Comparison of ENCODE assay signal across 1 cellular context in the genomic region with DNA sequence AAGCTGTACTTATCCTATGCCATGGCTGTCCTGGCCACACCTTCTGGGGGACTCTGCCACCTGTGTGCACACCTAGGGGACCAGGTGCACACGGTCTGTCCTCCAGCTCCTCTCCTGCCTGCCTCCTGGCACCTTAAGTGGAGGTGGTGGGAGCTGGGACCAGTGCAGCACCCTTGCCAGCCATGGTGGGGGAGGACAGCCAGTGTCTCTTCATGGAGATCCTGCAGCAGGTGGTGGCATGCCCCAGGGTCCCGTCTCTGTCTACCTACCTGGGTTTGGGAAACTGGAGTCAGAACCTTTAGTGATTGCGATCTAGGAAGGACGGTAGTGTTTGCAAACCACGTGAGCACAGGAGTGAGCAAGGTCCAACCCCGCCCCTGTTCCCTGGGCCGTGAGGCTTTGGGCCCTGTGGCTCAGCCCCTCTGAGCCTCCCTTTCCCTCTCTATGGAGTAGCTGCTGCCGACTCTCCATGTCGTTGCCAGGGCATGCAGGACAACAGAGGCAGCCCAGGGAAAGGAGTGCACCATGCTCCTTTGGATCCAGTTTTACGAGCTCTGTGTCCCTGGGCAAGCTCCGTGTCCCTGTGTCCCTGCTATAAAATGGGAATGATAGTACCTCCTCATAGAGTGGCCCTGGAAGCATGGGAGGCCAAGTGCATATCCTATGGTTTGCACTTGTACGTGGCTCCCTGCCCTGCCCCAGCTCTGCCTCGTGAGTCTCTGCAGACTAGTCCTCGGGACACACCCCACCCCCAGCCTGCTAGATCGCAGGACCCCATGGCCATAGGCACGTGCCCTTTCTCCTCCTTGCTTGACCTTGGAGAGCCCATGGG.
A peak's percentile ranks its signal among the peaks of the same experiment; 100 is the strongest.
TF ChIP-seq lines count a peak whose summit lies in the region.

No MANE protein-coding gene starts in this region.

TF ChIP-seq in HepG2, 621 proteins besides CTCF, POLR2A, EP300 and RAD21 (continued from another document and continues in another):
- TF ChIP-seq, protein P1, sequence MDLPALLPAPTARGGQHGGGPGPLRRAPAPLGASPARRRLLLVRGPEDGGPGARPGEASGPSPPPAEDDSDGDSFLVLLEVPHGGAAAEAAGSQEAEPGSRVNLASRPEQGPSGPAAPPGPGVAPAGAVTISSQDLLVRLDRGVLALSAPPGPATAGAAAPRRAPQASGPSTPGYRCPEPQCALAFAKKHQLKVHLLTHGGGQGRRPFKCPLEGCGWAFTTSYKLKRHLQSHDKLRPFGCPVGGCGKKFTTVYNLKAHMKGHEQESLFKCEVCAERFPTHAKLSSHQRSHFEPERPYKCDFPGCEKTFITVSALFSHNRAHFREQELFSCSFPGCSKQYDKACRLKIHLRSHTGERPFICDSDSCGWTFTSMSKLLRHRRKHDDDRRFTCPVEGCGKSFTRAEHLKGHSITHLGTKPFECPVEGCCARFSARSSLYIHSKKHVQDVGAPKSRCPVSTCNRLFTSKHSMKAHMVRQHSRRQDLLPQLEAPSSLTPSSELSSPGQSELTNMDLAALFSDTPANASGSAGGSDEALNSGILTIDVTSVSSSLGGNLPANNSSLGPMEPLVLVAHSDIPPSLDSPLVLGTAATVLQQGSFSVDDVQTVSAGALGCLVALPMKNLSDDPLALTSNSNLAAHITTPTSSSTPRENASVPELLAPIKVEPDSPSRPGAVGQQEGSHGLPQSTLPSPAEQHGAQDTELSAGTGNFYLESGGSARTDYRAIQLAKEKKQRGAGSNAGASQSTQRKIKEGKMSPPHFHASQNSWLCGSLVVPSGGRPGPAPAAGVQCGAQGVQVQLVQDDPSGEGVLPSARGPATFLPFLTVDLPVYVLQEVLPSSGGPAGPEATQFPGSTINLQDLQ (CRISPR knock-in tag; IDR thresholded peaks at IDR 0.05): no peak
- TF ChIP-seq ARNT (IDR thresholded peaks at IDR 0.05) (no peak), ZNF841 (CRISPR knock-in tag; IDR thresholded peaks at IDR 0.05; ENCODE audit: borderline replicate concordance) (no peak), STAG1 (CRISPR knock-in tag; IDR thresholded peaks at IDR 0.05) (no peak), TAF15 (IDR thresholded peaks at IDR 0.05; ENCODE audit: low read depth, low read length, poor library complexity, severe bottlenecking) (no peak), MED13 (CRISPR knock-in tag; IDR thresholded peaks at IDR 0.05) (no peak), MIER3 (CRISPR knock-in tag; IDR thresholded peaks at IDR 0.05; ENCODE audit: borderline replicate concordance) (0 out of 2 replicates have a peak, but pooled peaks have one; percentile 17), FIP1L1 (IDR thresholded peaks at IDR 0.05; ENCODE audit: borderline replicate concordance, insufficient read depth, low read depth, low read length) (no peak), ZFP90 (CRISPR knock-in tag; IDR thresholded peaks at IDR 0.05; ENCODE audit: borderline replicate concordance) (no peak), ELF3 (CRISPR knock-in tag; IDR thresholded peaks at IDR 0.05) (peak; percentile 25; the same call in 1 of the 2 replicates), ETV5 (CRISPR knock-in tag; IDR thresholded peaks at IDR 0.05; ENCODE audit: borderline replicate concordance) (peak; percentile 44; the same call in 1 of the 2 replicates), ZBTB21 (CRISPR knock-in tag; IDR thresholded peaks at IDR 0.05) (no peak), HES4 (CRISPR knock-in tag; IDR thresholded peaks at IDR 0.05; ENCODE audit: borderline replicate concordance) (peak; percentile 48; the same call in 1 of the 2 replicates), XRCC5 (optimal IDR thresholded peaks at IDR 0.05; ENCODE audit: low read length) (peak; percentile 89), HCFC1 (IDR thresholded peaks at IDR 0.05; ENCODE audit: low read depth, low read length) (no peak), EZH2 (conservative IDR thresholded peaks at IDR 0.05; ENCODE audit: low read depth, low read length) (no peak), ATF7 (IDR thresholded peaks at IDR 0.05) (no peak), ATF7 (CRISPR knock-in tag; IDR thresholded peaks at IDR 0.05) (no peak), CBX5 (CRISPR knock-in tag; IDR thresholded peaks at IDR 0.05; ENCODE audit: borderline replicate concordance) (peak; percentile 36; the same call in 1 of the 2 replicates), ZNF788 (CRISPR knock-in tag; IDR thresholded peaks at IDR 0.05; ENCODE audit: borderline replicate concordance) (peak; percentile 43; the same call in 1 of the 2 replicates), ZNF331 (CRISPR knock-in tag; IDR thresholded peaks at IDR 0.05) (peak; percentile 81), EED (CRISPR knock-in tag; IDR thresholded peaks at IDR 0.05) (0 out of 2 replicates have a peak, but pooled peaks have one; percentile 21), FOXK2 (IDR thresholded peaks at IDR 0.05) (no peak), NFYB (CRISPR knock-in tag; IDR thresholded peaks at IDR 0.05) (no peak), TBL1XR1 (IDR thresholded peaks at IDR 0.05; ENCODE audit: borderline replicate concordance, low read length, partially characterized antibody) (no peak), RXRB (CRISPR knock-in tag; IDR thresholded peaks at IDR 0.05; ENCODE audit: borderline replicate concordance) (peak; percentile 29; the same call in 1 of the 2 replicates), MXD4 (CRISPR knock-in tag; IDR thresholded peaks at IDR 0.05) (no peak), ATM (IDR thresholded peaks at IDR 0.05; ENCODE audit: borderline replicate concordance) (no peak), NFE2 (CRISPR knock-in tag; IDR thresholded peaks at IDR 0.05) (no peak), ADNP (CRISPR knock-in tag; IDR thresholded peaks at IDR 0.05) (no peak), GABPB1 (CRISPR knock-in tag; IDR thresholded peaks at IDR 0.05) (peak; percentile 17; the same call in 1 of the 2 replicates), ZNF703 (CRISPR knock-in tag; IDR thresholded peaks at IDR 0.05; ENCODE audit: borderline replicate concordance) (no peak), KLF6 (CRISPR knock-in tag; IDR thresholded peaks at IDR 0.05) (no peak), TBP (CRISPR knock-in tag; IDR thresholded peaks at IDR 0.05) (no peak), ZBTB7A (CRISPR knock-in tag; IDR thresholded peaks at IDR 0.05) (peak; percentile 3; the same call in 1 of the 2 replicates), ATF1 (CRISPR knock-in tag; IDR thresholded peaks at IDR 0.05) (no peak), KLF11 (CRISPR knock-in tag; IDR thresholded peaks at IDR 0.05) (peak; percentile 35; the same call in 1 of the 2 replicates)
- TF ChIP-seq, protein P2, sequence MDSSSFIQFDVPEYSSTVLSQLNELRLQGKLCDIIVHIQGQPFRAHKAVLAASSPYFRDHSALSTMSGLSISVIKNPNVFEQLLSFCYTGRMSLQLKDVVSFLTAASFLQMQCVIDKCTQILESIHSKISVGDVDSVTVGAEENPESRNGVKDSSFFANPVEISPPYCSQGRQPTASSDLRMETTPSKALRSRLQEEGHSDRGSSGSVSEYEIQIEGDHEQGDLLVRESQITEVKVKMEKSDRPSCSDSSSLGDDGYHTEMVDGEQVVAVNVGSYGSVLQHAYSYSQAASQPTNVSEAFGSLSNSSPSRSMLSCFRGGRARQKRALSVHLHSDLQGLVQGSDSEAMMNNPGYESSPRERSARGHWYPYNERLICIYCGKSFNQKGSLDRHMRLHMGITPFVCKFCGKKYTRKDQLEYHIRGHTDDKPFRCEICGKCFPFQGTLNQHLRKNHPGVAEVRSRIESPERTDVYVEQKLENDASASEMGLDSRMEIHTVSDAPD (CRISPR knock-in tag; IDR thresholded peaks at IDR 0.05): no peak
- TF ChIP-seq, protein P3, sequence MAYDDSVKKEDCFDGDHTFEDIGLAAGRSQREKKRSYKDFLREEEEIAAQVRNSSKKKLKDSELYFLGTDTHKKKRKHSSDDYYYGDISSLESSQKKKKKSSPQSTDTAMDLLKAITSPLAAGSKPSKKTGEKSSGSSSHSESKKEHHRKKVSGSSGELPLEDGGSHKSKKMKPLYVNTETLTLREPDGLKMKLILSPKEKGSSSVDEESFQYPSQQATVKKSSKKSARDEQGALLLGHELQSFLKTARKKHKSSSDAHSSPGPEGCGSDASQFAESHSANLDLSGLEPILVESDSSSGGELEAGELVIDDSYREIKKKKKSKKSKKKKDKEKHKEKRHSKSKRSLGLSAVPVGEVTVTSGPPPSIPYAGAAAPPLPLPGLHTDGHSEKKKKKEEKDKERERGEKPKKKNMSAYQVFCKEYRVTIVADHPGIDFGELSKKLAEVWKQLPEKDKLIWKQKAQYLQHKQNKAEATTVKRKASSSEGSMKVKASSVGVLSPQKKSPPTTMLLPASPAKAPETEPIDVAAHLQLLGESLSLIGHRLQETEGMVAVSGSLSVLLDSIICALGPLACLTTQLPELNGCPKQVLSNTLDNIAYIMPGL (CRISPR knock-in tag; IDR thresholded peaks at IDR 0.05; ENCODE audit: borderline replicate concordance in 1 of 2, low read depth in 1 of 2): peak in 1 of 2 experiments; percentile 46; a peak in 1 of 4 replicates
- TF ChIP-seq, protein P4, sequence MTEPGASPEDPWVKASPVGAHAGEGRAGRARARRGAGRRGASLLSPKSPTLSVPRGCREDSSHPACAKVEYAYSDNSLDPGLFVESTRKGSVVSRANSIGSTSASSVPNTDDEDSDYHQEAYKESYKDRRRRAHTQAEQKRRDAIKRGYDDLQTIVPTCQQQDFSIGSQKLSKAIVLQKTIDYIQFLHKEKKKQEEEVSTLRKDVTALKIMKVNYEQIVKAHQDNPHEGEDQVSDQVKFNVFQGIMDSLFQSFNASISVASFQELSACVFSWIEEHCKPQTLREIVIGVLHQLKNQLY (CRISPR knock-in tag; IDR thresholded peaks at IDR 0.05): peak; percentile 92
- TF ChIP-seq, protein P5, sequence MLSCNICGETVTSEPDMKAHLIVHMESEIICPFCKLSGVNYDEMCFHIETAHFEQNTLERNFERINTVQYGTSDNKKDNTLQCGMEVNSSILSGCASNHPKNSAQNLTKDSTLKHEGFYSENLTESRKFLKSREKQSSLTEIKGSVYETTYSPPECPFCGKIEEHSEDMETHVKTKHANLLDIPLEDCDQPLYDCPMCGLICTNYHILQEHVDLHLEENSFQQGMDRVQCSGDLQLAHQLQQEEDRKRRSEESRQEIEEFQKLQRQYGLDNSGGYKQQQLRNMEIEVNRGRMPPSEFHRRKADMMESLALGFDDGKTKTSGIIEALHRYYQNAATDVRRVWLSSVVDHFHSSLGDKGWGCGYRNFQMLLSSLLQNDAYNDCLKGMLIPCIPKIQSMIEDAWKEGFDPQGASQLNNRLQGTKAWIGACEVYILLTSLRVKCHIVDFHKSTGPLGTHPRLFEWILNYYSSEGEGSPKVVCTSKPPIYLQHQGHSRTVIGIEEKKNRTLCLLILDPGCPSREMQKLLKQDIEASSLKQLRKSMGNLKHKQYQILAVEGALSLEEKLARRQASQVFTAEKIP (CRISPR knock-in tag; IDR thresholded peaks at IDR 0.05; ENCODE audit: borderline replicate concordance): no peak
- TF ChIP-seq, protein P6, sequence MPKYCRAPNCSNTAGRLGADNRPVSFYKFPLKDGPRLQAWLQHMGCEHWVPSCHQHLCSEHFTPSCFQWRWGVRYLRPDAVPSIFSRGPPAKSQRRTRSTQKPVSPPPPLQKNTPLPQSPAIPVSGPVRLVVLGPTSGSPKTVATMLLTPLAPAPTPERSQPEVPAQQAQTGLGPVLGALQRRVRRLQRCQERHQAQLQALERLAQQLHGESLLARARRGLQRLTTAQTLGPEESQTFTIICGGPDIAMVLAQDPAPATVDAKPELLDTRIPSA (CRISPR knock-in tag; IDR thresholded peaks at IDR 0.05; ENCODE audit: borderline replicate concordance): no peak
- TF ChIP-seq, protein P7, sequence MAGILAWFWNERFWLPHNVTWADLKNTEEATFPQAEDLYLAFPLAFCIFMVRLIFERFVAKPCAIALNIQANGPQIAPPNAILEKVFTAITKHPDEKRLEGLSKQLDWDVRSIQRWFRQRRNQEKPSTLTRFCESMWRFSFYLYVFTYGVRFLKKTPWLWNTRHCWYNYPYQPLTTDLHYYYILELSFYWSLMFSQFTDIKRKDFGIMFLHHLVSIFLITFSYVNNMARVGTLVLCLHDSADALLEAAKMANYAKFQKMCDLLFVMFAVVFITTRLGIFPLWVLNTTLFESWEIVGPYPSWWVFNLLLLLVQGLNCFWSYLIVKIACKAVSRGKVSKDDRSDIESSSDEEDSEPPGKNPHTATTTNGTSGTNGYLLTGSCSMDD (CRISPR knock-in tag; IDR thresholded peaks at IDR 0.05): no peak
- TF ChIP-seq, protein P8, sequence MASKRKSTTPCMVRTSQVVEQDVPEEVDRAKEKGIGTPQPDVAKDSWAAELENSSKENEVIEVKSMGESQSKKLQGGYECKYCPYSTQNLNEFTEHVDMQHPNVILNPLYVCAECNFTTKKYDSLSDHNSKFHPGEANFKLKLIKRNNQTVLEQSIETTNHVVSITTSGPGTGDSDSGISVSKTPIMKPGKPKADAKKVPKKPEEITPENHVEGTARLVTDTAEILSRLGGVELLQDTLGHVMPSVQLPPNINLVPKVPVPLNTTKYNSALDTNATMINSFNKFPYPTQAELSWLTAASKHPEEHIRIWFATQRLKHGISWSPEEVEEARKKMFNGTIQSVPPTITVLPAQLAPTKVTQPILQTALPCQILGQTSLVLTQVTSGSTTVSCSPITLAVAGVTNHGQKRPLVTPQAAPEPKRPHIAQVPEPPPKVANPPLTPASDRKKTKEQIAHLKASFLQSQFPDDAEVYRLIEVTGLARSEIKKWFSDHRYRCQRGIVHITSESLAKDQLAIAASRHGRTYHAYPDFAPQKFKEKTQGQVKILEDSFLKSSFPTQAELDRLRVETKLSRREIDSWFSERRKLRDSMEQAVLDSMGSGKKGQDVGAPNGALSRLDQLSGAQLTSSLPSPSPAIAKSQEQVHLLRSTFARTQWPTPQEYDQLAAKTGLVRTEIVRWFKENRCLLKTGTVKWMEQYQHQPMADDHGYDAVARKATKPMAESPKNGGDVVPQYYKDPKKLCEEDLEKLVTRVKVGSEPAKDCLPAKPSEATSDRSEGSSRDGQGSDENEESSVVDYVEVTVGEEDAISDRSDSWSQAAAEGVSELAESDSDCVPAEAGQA (IDR thresholded peaks at IDR 0.05; ENCODE audit: low read depth): no peak
- TF ChIP-seq, protein P8 (CRISPR knock-in tag; IDR thresholded peaks at IDR 0.05; ENCODE audit: borderline replicate concordance): no peak
